ENCODE assay signal across 8 cellular contexts in genomic region chr7:143240323-143241168, GRCh38. TPM values are rescaled to one million over a fixed set of nuclear protein-coding genes. Genes with fewer than 3 reads are reported as not detected.
A peak's percentile ranks its signal among the peaks of the same experiment; 100 is the strongest.
DNase-seq lines count a peak whose midpoint lies in the region; ATAC-seq and TF ChIP-seq lines count a peak whose summit lies in the region.

No MANE protein-coding gene starts in this region.

- H3K9me3 Mint-ChIP-seq in activated T-cell treated with anti-CD3 and anti-CD28 coated beads, Interleukin-2, amount 50 U/mL, for 72 hours: peaks cover 6 to 12% of the 10 kb centered on the region in 2 donors

- H3F3A ChIP-seq in PC-3 (ENCODE audit: low read length, unreplicated experiment): peaks cover 7% of the 10 kb centered on the region

- peak; percentile 94 for TF ChIP-seq CTCF in PC-3 (conservative IDR thresholded peaks at IDR 0.05; ENCODE audit: low read depth, low read length)
- TF ChIP-seq CTCF in thoracic aorta (IDR thresholded peaks at IDR 0.05): peak; percentile 86

- H3K4me1 ChIP-seq in PC-3 (ENCODE audit: insufficient read depth, low read length) (peaks cover 45% of the 10 kb centered on the region), thoracic aorta (ENCODE audit: control insufficient read depth in 1 of 2, low read depth in 2 of 2) (no peaks in the 10 kb centered on the region)

- peak overlapping the region; percentile 16 to 70 for H3K4me3 Mint-ChIP-seq in activated T-cell treated with anti-CD3 and anti-CD28 coated beads, Interleukin-2, amount 50 U/mL, for 72 hours

- H3K9me2 ChIP-seq in PC-3 (replicated peaks; ENCODE audit: low read length): no peaks in the 10 kb centered on the region

- H3K36me3 ChIP-seq in PC-3 (ENCODE audit: low read depth, low read length) (no peaks in the 10 kb centered on the region), thoracic aorta (no peaks in the 10 kb centered on the region)

- no peaks in the 10 kb centered on the region for H3K79me2 ChIP-seq in PC-3 (ENCODE audit: low read length)

- intact Hi-C loops in PC-3 (cut with micrococcal nuclease): loop anchor here (1.0 to 2.0 kb wide), 6 partner anchors 16 to 174 kb away; partner anchors contain the start of gene ZYX

- CTCF ChIA-PET in PC-3 (lab: Charles Lee): interaction anchor here (0.6 to 2.1 kb wide), 14 partner anchors 17 to 227 kb away, joined by 3 to 15 read pairs (median 6); no protein-coding TSS in a partner anchor

- H3K4me3 ChIP-seq in PC-3 (ENCODE audit: low read length): peak overlapping the region; percentile 46; the same call in 1 of the 2 replicates
- no peak overlapping the region for H3K4me3 ChIP-seq in thoracic aorta

- peak overlapping the region; percentile 74 for H3K4me2 ChIP-seq in PC-3 (ENCODE audit: low read length)

- peaks cover 43% of the 10 kb centered on the region for H3K4me1 Mint-ChIP-seq in activated T-cell treated with anti-CD3 and anti-CD28 coated beads, Interleukin-2, amount 50 U/mL, for 72 hours (ENCODE audit: low read depth)

- no peaks in the 10 kb centered on the region for H3K9me3 ChIP-seq in PC-3 (ENCODE audit: low read length)
- peaks cover 10% of the 10 kb centered on the region for H3K9me3 ChIP-seq in thoracic aorta

- BruUV-seq in PC-3 (replicated peaks; lab: Mats Ljungman, UMichigan): no TSS peak

- peak overlapping the region; percentile 33 for H3K9ac ChIP-seq in PC-3 (ENCODE audit: low read length)

- peaks cover 12% of the 10 kb centered on the region for H3K27me3 Mint-ChIP-seq in activated T-cell treated with anti-CD3 and anti-CD28 coated beads, Interleukin-2, amount 50 U/mL, for 72 hours (ENCODE audit: low read depth)

- no peak for TF ChIP-seq EP300 in Ishikawa (IDR thresholded peaks at IDR 0.05; ENCODE audit: borderline replicate concordance)

- H3K27me3 ChIP-seq in PC-3 (ENCODE audit: low read length) (no peaks in the 10 kb centered on the region), thoracic aorta (replicated peaks; ENCODE audit: insufficient read depth) (no peaks in the 10 kb centered on the region)

- ATAC-seq in GM21528 (IDR thresholded peaks at IDR 0.05; ENCODE audit: low FRiP score, unreplicated experiment) (peak; percentile 94), PC-3 (peak; percentile 66), thoracic aorta (ENCODE audit: insufficient number of reproducible peaks, low FRiP score, low read depth) (peak; percentile 86)
- peak; percentile 79 to 83 for ATAC-seq in activated T-cell treated with anti-CD3 and anti-CD28 coated beads, Interleukin-2, amount 50 U/mL, for 72 hours (replicated peaks in 1 of 2)

- H4K20me1 ChIP-seq in PC-3 (ENCODE audit: low read length): no peaks in the 10 kb centered on the region

- peak overlapping the region; percentile 77 for H3K27ac Mint-ChIP-seq in activated T-cell treated with anti-CD3 and anti-CD28 coated beads, Interleukin-2, amount 50 U/mL, for 72 hours

- POLR2A ChIA-PET in PC-3 (lab: Charles Lee; ENCODE audit: unreplicated experiment): interaction anchor here (0.6 to 1.1 kb wide), 4 partner anchors 7 to 117 kb away, joined by 3 to 7 read pairs (median 4); partner anchors contain the start of gene GSTK1

- peak; percentile 95 for TF ChIP-seq RAD21 in Ishikawa (IDR thresholded peaks at IDR 0.05; ENCODE audit: low read depth)

- peaks cover 13 to 14% of the 10 kb centered on the region in 2 donors for H3K36me3 Mint-ChIP-seq in activated T-cell treated with anti-CD3 and anti-CD28 coated beads, Interleukin-2, amount 50 U/mL, for 72 hours (ENCODE audit: insufficient read depth in 2 of 2)

- DNase-seq in DMS79 (lab: John Stamatoyannopoulos, UW): peak; percentile 45
- peak; percentile 87 for DNase-seq in PC-3
- peak; percentile 70 to 74 for DNase-seq in activated T-cell treated with anti-CD3 and anti-CD28 coated beads, Interleukin-2, amount 50 U/mL, for 72 hours
- peak; percentile 82 for DNase-seq in fibroblast of the conjunctiva (ENCODE audit: low read depth)
- DNase-seq in non-pigmented ciliary epithelial cell (ENCODE audit: low read depth): peak; percentile 57
- DNase-seq in thoracic aorta (ENCODE audit: low spot score): no peak

- H2AFZ ChIP-seq in PC-3 (ENCODE audit: low read length): peak overlapping the region; percentile 46

- peak overlapping the region; percentile 62 for H3K27ac ChIP-seq in PC-3 (ENCODE audit: low read length)
- H3K27ac ChIP-seq in thoracic aorta: peak overlapping the region in 1 of 2 donors; percentile 5

TF ChIP-seq in Ishikawa, 13 proteins besides CTCF, POLR2A, EP300 and RAD21:
- TF ChIP-seq REST (IDR thresholded peaks at IDR 0.05; ENCODE audit: low read depth): no peak
- TF ChIP-seq, protein P1, sequence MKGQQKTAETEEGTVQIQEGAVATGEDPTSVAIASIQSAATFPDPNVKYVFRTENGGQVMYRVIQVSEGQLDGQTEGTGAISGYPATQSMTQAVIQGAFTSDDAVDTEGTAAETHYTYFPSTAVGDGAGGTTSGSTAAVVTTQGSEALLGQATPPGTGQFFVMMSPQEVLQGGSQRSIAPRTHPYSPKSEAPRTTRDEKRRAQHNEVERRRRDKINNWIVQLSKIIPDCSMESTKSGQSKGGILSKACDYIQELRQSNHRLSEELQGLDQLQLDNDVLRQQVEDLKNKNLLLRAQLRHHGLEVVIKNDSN (IDR thresholded peaks at IDR 0.05): no peak
- no peak for TF ChIP-seq ZBTB7A (IDR thresholded peaks at IDR 0.05; ENCODE audit: low read depth)
- TF ChIP-seq FOXM1 (IDR thresholded peaks at IDR 0.05; ENCODE audit: borderline replicate concordance, low read depth): no peak
- no peak for TF ChIP-seq NFIC (IDR thresholded peaks at IDR 0.05)
- no peak for TF ChIP-seq CEBPB (IDR thresholded peaks at IDR 0.05)
- no peak for TF ChIP-seq TEAD4 (IDR thresholded peaks at IDR 0.05)
- TF ChIP-seq TCF12 (IDR thresholded peaks at IDR 0.05; ENCODE audit: low read depth): no peak
- TF ChIP-seq MAX (IDR thresholded peaks at IDR 0.05): no peak
TF ChIP-seq in Ishikawa: peak in this region for 0.

RNA-seq across cellular contexts. Expression of gene TAS2R40, which starts 18.7 kb away (rescaled TPM):
- not detected in 2 replicates for total RNA-seq in PC-3 (2014; rRNA removed)
- not detected for total RNA-seq in activated T-cell treated with anti-CD3 and anti-CD28 coated beads, Interleukin-2, amount 50 U/mL, for 72 hours
- total RNA-seq in thoracic aorta: not detected

RNA-seq across cellular contexts. Expression of gene GSTK1, which starts 22.7 kb away (rescaled TPM):
- total RNA-seq in PC-3 (2014; rRNA removed) (111 and 117 TPM in 2 replicates), thoracic aorta (100 to 1,000 TPM; 106 to 148 TPM)
- total RNA-seq in activated T-cell treated with anti-CD3 and anti-CD28 coated beads, Interleukin-2, amount 50 U/mL, for 72 hours: 100 to 1,000 TPM; 242 to 298 TPM

RNA-seq across cellular contexts. Expression of gene TMEM139, which starts 44.2 kb away (rescaled TPM):
- total RNA-seq in PC-3 (2014; rRNA removed): 5.2 and 6.2 TPM in 2 replicates
- total RNA-seq in activated T-cell treated with anti-CD3 and anti-CD28 coated beads, Interleukin-2, amount 50 U/mL, for 72 hours: 1 to 10 TPM; 1.3 to 1.5 TPM
- 1 to 10 TPM in 1 of 2 donors, not detected in 1; 3.2 TPM for total RNA-seq in thoracic aorta

RNA-seq across cellular contexts. Expression of gene CASP2, which starts 47.6 kb away (rescaled TPM):
- total RNA-seq in PC-3 (2014; rRNA removed) (25.1 and 26.4 TPM in 2 replicates), thoracic aorta (10 to 100 TPM; 12.3 to 13.4 TPM)
- total RNA-seq in activated T-cell treated with anti-CD3 and anti-CD28 coated beads, Interleukin-2, amount 50 U/mL, for 72 hours: 100 to 1,000 TPM; 126 to 128 TPM

RNA-seq across cellular contexts. Expression of gene TAS2R39, which starts 57.3 kb away (rescaled TPM):
- total RNA-seq in PC-3 (2014; rRNA removed) (not detected in 2 replicates), thoracic aorta (not detected)
- not detected for total RNA-seq in activated T-cell treated with anti-CD3 and anti-CD28 coated beads, Interleukin-2, amount 50 U/mL, for 72 hours
